In the genomic region with DNA sequence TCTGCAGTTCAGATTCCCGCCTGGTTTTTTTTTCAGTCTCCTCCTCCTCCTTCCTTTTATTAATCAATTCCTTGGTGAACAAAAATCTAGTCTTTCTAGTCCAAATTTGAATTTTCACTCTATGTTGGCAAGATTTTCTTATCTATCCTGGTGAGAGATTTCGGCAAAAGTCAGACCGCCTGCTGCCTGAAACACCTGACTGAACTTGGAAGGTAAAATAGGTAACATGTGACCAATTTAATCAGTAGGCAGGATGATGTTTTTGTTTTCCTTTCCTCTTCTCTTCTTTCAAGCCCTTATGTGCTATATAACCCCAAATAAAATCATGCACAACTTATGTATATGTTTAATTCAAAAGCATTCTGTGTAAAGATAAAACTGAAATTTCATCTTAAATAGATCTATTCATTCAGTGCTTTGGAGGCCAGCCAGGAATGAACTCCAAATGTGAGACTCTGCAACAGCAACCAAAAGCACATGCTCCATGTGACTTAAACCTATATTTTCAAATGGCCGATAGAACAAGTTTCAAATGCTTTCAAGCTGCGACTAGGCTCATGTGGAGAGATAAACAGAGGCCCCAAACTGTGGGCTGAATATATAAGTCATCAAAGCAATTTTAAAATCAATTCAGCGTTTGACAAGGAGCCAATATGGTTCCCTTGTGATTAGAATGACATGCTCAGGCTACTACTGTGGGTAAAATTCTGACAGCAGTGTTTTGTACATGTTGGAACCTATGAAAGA, we compare ENCODE assay signal across 19 cellular contexts.
"Had no signal": no experiment of that assay in that cellular context is flagged by ENCODE, and none has a peak within 500 bp of the region (broad histone marks: within the 10 kb centered on the region; RNA-seq: fewer than 3 reads in every experiment).

No MANE protein-coding gene starts in this region.

- H3K27ac ChIP-seq: adrenal gland, gastroesophageal sphincter, lower lobe of right lung, ovary, sigmoid colon, spleen, stomach had no signal

- H3K4me1 Mint-ChIP-seq: activated CD4-positive, alpha-beta memory T cell treated with anti-CD3 and anti-CD28 coated beads, Interleukin-2, amount 10 ng/mL, durations not matched to agents 7 days and 5 days; activated CD4-positive, alpha-beta T cell treated with anti-CD3 and anti-CD28 coated beads for 36 hours; activated naive CD4-positive, alpha-beta T cell treated with anti-CD3 and anti-CD28 coated beads, Interleukin-2, amount 50 U/mL, for 24 hours; central memory CD8-positive, alpha-beta T cell had no signal

- H3K9me3 Mint-ChIP-seq: activated CD4-positive, alpha-beta memory T cell treated with anti-CD3 and anti-CD28 coated beads, Interleukin-2, amount 10 ng/mL, durations not matched to agents 7 days and 5 days; activated naive CD4-positive, alpha-beta T cell treated with anti-CD3 and anti-CD28 coated beads, Interleukin-2, amount 50 U/mL, for 24 hours; activated T-cell treated with anti-CD3 and anti-CD28 coated beads, Interleukin-2, amount 50 U/mL, for 4 hours; central memory CD8-positive, alpha-beta T cell had no signal

- H3K9me3 ChIP-seq: adrenal gland, gastroesophageal sphincter, lower lobe of right lung, ovary, sigmoid colon, spleen, stomach had no signal

- H3K4me3 ChIP-seq: adrenal gland, gastroesophageal sphincter, lower lobe of right lung, ovary, sigmoid colon, spleen, stomach had no signal

- H3K27me3 ChIP-seq: adrenal gland, gastroesophageal sphincter, ovary, sigmoid colon, spleen, stomach had no signal

- H3K36me3 Mint-ChIP-seq: activated naive CD4-positive, alpha-beta T cell treated with anti-CD3 and anti-CD28 coated beads, Interleukin-2, amount 50 U/mL, for 24 hours had no signal

- ATAC-seq: activated CD4-positive, alpha-beta T cell treated with anti-CD3 and anti-CD28 coated beads for 36 hours; activated T-cell treated with anti-CD3 and anti-CD28 coated beads, Interleukin-2, amount 50 U/mL, for 4 hours; gastroesophageal sphincter; left colon; lower lobe of right lung had no signal

- H3K4me3 Mint-ChIP-seq: activated CD4-positive, alpha-beta memory T cell treated with anti-CD3 and anti-CD28 coated beads, Interleukin-2, amount 10 ng/mL, durations not matched to agents 7 days and 5 days; activated CD4-positive, alpha-beta T cell treated with anti-CD3 and anti-CD28 coated beads for 36 hours; activated naive CD4-positive, alpha-beta T cell treated with anti-CD3 and anti-CD28 coated beads, Interleukin-2, amount 50 U/mL, for 24 hours; activated T-cell treated with anti-CD3 and anti-CD28 coated beads, Interleukin-2, amount 50 U/mL, for 4 hours; central memory CD8-positive, alpha-beta T cell; endodermal cell; neural crest cell had no signal

- H3K36me3 ChIP-seq: adrenal gland, gastroesophageal sphincter, lower lobe of right lung, ovary, sigmoid colon, spleen, stomach had no signal

- DNase-seq: activated CD4-positive, alpha-beta memory T cell treated with anti-CD3 and anti-CD28 coated beads, Interleukin-2, amount 10 ng/mL, durations not matched to agents 7 days and 5 days; activated CD4-positive, alpha-beta T cell treated with anti-CD3 and anti-CD28 coated beads for 36 hours; activated effector memory CD4-positive, alpha-beta T cell treated with anti-CD3 and anti-CD28 coated beads, Interleukin-2, amount 50 U/mL, for 16 hours; activated T-cell treated with anti-CD3 and anti-CD28 coated beads, Interleukin-2, amount 50 U/mL, for 4 hours; adrenal gland; dermis blood vessel endothelial cell; endodermal cell; left colon; lower lobe of right lung; midbrain; ovary; sigmoid colon; spleen; stomach; T-helper 2 cell had no signal

- H3K4me1 ChIP-seq: adrenal gland, sigmoid colon, stomach had no signal

- H3K27ac Mint-ChIP-seq: activated CD4-positive, alpha-beta memory T cell treated with anti-CD3 and anti-CD28 coated beads, Interleukin-2, amount 10 ng/mL, durations not matched to agents 7 days and 5 days; activated CD4-positive, alpha-beta T cell treated with anti-CD3 and anti-CD28 coated beads for 36 hours; activated naive CD4-positive, alpha-beta T cell treated with anti-CD3 and anti-CD28 coated beads, Interleukin-2, amount 50 U/mL, for 24 hours; endodermal cell had no signal

- H3K27me3 Mint-ChIP-seq: activated CD4-positive, alpha-beta memory T cell treated with anti-CD3 and anti-CD28 coated beads, Interleukin-2, amount 10 ng/mL, durations not matched to agents 7 days and 5 days had no signal
